ENCODE assay signal across 8 cellular contexts in the genomic region with DNA sequence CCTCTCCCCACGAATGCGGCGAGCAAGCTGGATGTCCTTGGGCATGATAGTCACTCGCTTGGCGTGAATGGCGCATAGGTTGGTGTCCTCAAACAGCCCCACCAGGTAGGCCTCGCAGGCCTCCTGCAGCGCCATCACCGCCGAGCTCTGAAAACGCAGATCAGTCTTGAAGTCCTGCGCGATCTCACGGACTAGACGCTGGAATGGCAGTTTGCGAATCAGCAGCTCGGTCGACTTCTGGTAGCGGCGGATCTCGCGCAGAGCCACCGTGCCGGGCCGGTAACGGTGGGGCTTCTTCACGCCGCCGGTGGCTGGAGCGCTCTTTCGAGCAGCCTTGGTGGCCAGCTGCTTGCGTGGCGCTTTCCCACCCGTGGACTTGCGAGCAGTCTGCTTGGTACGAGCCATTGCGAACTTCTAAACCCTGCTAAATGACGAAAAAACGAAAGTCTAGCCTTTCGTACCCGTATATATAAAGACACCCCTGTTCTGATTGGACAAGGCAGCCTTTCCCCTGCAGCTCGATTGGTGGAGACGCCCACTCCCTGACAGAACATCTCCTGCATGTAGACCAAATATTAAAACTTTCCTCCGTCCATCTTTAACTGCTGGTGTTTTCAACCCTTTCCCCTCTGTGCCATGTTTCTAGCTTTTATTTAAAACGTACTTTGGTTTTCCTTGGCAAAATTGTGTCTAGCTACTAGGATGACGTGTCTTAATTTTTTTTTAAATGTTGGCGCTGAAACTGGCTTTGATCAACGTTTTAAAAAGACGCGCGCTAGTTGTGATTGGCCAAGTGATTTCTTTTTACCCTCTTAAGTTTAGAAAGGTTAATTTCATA.
DNase-seq lines count a peak whose midpoint lies in the region; ATAC-seq and TF ChIP-seq lines count a peak whose summit lies in the region.

No MANE protein-coding gene starts in this region.

- no peaks in the 10 kb centered on the region for H4K20me1 ChIP-seq in GM23338 (replicated peaks; ENCODE audit: insufficient read depth)
- H4K20me1 ChIP-seq in Loucy (ENCODE audit: insufficient read depth, low read length, poor library complexity, severe bottlenecking), result peaks cover 12% of the 10 kb centered on the region

- H3K27ac Mint-ChIP-seq in GM23338, result peak overlapping the region; percentile 100
- H3K27ac Mint-ChIP-seq in osteocyte (ENCODE audit: unreplicated experiment), result peak overlapping the region; percentile 99

- H3F3A ChIP-seq in GM23338 (replicated peaks; ENCODE audit: low read depth), result peaks cover 6% of the 10 kb centered on the region; the same call in 1 of the 2 replicates
- peaks cover 14% of the 10 kb centered on the region for H3F3A ChIP-seq in Loucy (ENCODE audit: low read depth)

- H3K9me3 Mint-ChIP-seq in GM23338 (peaks cover 17% of the 10 kb centered on the region; the same call in 1 of the 3 replicates), osteocyte (ENCODE audit: unreplicated experiment) (no peaks in the 10 kb centered on the region)

- intact Hi-C loops in Right ventricle myocardium superior (cut with DNase I), result loop anchor here (5.0 to 10.0 kb wide), 2 partner anchors 75 to 162 kb away; a partner anchor contains a TSS

- H3K9ac ChIP-seq in ES-I3 (ENCODE audit: low read depth, low read length) (peak overlapping the region; percentile 71), Loucy (ENCODE audit: low read depth, low read length, poor library complexity, severe bottlenecking) (peak overlapping the region; percentile 98)

- H3K79me2 ChIP-seq in GM23338 (replicated peaks; ENCODE audit: insufficient read depth), result peaks cover 29% of the 10 kb centered on the region
- H3K79me2 ChIP-seq in Loucy (ENCODE audit: insufficient read depth, low read length), result peaks cover 20% of the 10 kb centered on the region

- H3K9me3 ChIP-seq in ES-I3 (ENCODE audit: control insufficient read depth, insufficient read depth, low read length) (no peaks in the 10 kb centered on the region), Loucy (ENCODE audit: insufficient read depth, low read depth, low read length) (no peaks in the 10 kb centered on the region), SJSA1 (replicated peaks) (no peaks in the 10 kb centered on the region)

- H3K27ac ChIP-seq in GM23338 (ENCODE audit: low read depth), result peak overlapping the region; percentile 99
- peak overlapping the region; percentile 71 for H3K27ac ChIP-seq in SJSA1

- peak overlapping the region; percentile 80 for H3K4me3 ChIP-seq in GM23338
- peak overlapping the region; percentile 89 for H3K4me3 ChIP-seq in Loucy (ENCODE audit: low read length, poor library complexity, severe bottlenecking)
- H3K4me3 ChIP-seq in SJSA1, result peak overlapping the region; percentile 56

- H3K36me3 ChIP-seq in ES-I3 (ENCODE audit: insufficient read depth, low read length) (no peaks in the 10 kb centered on the region), GM23338 (ENCODE audit: insufficient read depth) (no peaks in the 10 kb centered on the region), Loucy (ENCODE audit: insufficient read depth, low read length) (no peaks in the 10 kb centered on the region), SJSA1 (peaks cover 12% of the 10 kb centered on the region)

- H3K9me2 ChIP-seq in GM23338 (ENCODE audit: insufficient read depth) (no peaks in the 10 kb centered on the region), Loucy (replicated peaks; ENCODE audit: low read depth, low read length) (no peaks in the 10 kb centered on the region)

- peak overlapping the region; percentile 80 for H3K4me2 ChIP-seq in GM23338
- H3K4me2 ChIP-seq in Loucy (ENCODE audit: low read depth, low read length, poor library complexity, severe bottlenecking), result peak overlapping the region; percentile 84

- no peaks in the 10 kb centered on the region for H3K4me1 ChIP-seq in ES-I3 (ENCODE audit: insufficient read depth, low read length)
- H3K4me1 ChIP-seq in GM23338 (ENCODE audit: insufficient read depth), result no peaks in the 10 kb centered on the region
- H3K4me1 ChIP-seq in Loucy (ENCODE audit: insufficient read depth, low read length, poor library complexity, severe bottlenecking), result peaks cover 33% of the 10 kb centered on the region
- H3K4me1 ChIP-seq in SJSA1 (replicated peaks), result peaks cover 10% of the 10 kb centered on the region

- DNase-seq in GM23338 (ENCODE audit: low spot score), result peak; percentile 86
- DNase-seq in SJSA1 (ENCODE audit: low read depth in 1 of 2, low spot score in 2 of 2), result peak; percentile 90 to 96
- peak; percentile 51 for DNase-seq in activated naive CD8-positive, alpha-beta T cell treated with anti-CD3 and anti-CD28 coated beads, Interleukin-2, amount 50 U/mL, for 16 hours (ENCODE audit: low read depth, low spot score)
- peak; percentile 72 for DNase-seq in Right ventricle myocardium superior
- DNase-seq in osteocyte (ENCODE audit: extremely low spot score, unreplicated experiment), result no peak
- no peak for DNase-seq in NCI-H1694 treated with DMSO at 0.1 percent for 48 hours (lab: John Stamatoyannopoulos, UW)

- H3K4me3 Mint-ChIP-seq in GM23338 (peak overlapping the region; percentile 99), osteocyte (ENCODE audit: unreplicated experiment) (peak overlapping the region; percentile 81)

- peaks cover 30% of the 10 kb centered on the region for H3K36me3 Mint-ChIP-seq in GM23338 (ENCODE audit: low read depth)
- H3K36me3 Mint-ChIP-seq in osteocyte (ENCODE audit: unreplicated experiment), result no peaks in the 10 kb centered on the region

- TF ChIP-seq CTCF in GM23338 (conservative IDR thresholded peaks at IDR 0.05; ENCODE audit: low read depth in 2 of 2), result no peak
- TF ChIP-seq CTCF in Loucy (conservative IDR thresholded peaks at IDR 0.05; ENCODE audit: low read length), result peak; percentile 28; the same call in 1 of the 2 replicates
- no peak for TF ChIP-seq CTCF in osteocyte (IDR thresholded peaks at IDR 0.05)

- H3K27me3 ChIP-seq in GM23338 (ENCODE audit: insufficient read depth), result no peaks in the 10 kb centered on the region
- H3K27me3 ChIP-seq in Loucy (ENCODE audit: insufficient read depth, low read length, poor library complexity, severe bottlenecking), result no peaks in the 10 kb centered on the region
- H3K27me3 ChIP-seq in SJSA1 (replicated peaks), result no peaks in the 10 kb centered on the region

- H3K4me1 Mint-ChIP-seq in GM23338, result peaks cover 29% of the 10 kb centered on the region
- peaks cover 50% of the 10 kb centered on the region for H3K4me1 Mint-ChIP-seq in osteocyte (ENCODE audit: unreplicated experiment)

- ATAC-seq in GM23338 (peak; percentile 45), Right ventricle myocardium superior (ENCODE audit: poor library complexity) (peak; percentile 57)

- H3K27me3 Mint-ChIP-seq in GM23338 (ENCODE audit: insufficient read depth, low read depth, poor library complexity) (peaks cover 48% of the 10 kb centered on the region), osteocyte (ENCODE audit: unreplicated experiment) (no peaks in the 10 kb centered on the region)

- no peak overlapping the region for H2AFZ ChIP-seq in GM23338
- no peak overlapping the region for H2AFZ ChIP-seq in Loucy (ENCODE audit: low read length)

TF ChIP-seq in GM23338, 12 proteins besides CTCF, POLR2A, EP300 and RAD21:
- TF ChIP-seq ZNF331 (CRISPR knock-in tag; IDR thresholded peaks at IDR 0.05; ENCODE audit: low read depth) (no peak), POLR2AphosphoS5 (IDR thresholded peaks at IDR 0.05; ENCODE audit: low read depth) (peak; percentile 87), EZH2phosphoT487 (IDR thresholded peaks at IDR 0.05; ENCODE audit: unreplicated experiment) (no peak), JUNB (IDR thresholded peaks at IDR 0.05; ENCODE audit: unreplicated experiment) (no peak), EZH2 (IDR thresholded peaks at IDR 0.05; ENCODE audit: low read depth, unreplicated experiment) (no peak), ZNF114 (CRISPR knock-in tag; IDR thresholded peaks at IDR 0.05) (no peak), NANOG (IDR thresholded peaks at IDR 0.05; ENCODE audit: borderline replicate concordance) (no peak), CREB1 (CRISPR knock-in tag; IDR thresholded peaks at IDR 0.05; ENCODE audit: low read depth) (no peak)

Comparison
In these comparisons a context has a peak if more than half of its experiments do, and no peak if none do; other contexts are left out.
1. DNase-seq: peak in GM23338 (single experiment), SJSA1 (2 of 2), activated naive CD8-positive, alpha-beta T cell treated with anti-CD3 and anti-CD28 coated beads, Interleukin-2, amount 50 U/mL, for 16 hours (single experiment) and Right ventricle myocardium superior (single experiment); none in osteocyte (single experiment) and NCI-H1694 treated with DMSO at 0.1 percent for 48 hours (single experiment).
2. Peak in every context shown above with its lines, with median percentiles within 50 percentile points of each other: H3K4me3 ChIP-seq.